Comparison of ENCODE assay signal across 11 cellular contexts in the genomic region with DNA sequence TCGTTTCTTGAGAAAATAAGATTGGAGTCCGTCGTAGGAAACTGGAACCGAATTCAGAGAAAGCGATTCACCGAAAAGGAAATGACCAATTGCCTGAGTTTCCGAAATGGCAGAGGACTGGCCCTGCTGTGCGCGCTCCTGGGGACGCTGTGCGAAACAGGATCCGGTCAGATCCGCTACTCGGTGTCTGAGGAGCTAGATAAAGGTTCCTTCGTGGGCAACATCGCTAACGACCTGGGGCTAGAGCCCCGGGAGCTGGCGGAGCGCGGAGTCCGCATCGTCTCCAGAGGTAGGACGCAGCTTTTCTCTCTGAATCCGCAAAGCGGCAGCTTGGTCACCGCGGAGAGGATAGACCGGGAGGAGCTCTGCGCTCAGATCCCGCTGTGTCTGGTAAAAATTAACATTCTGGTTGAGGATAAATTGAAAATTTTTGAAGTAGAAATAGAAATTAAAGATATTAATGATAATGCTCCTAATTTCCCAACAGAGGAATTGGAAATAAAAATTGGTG. TPM values are rescaled to one million over a fixed set of nuclear protein-coding genes. Genes with fewer than 3 reads are reported as not detected.
DNase-seq lines count a peak whose midpoint lies in the region; ATAC-seq and TF ChIP-seq lines count a peak whose summit lies in the region.
"Had no signal": no experiment of that assay in that cellular context is flagged by ENCODE, and none has a peak within 500 bp of the region (broad histone marks: within the 10 kb centered on the region; RNA-seq: fewer than 3 reads in every experiment).

No MANE protein-coding gene starts in this region.

- no peak for DNase-seq in activated T-cell treated with anti-CD3 and anti-CD28 coated beads, Interleukin-2, amount 50 U/mL, for 72 hours
- DNase-seq in activated T-cell treated with anti-CD3 and anti-CD28 coated beads, Interleukin-2, amount 50 U/mL, for 48 hours, result no peak
- no peak for DNase-seq in glutamatergic neuron
- DNase-seq in tibial artery, result no peak
- DNase-seq: activated naive CD4-positive, alpha-beta T cell treated with Interleukin-2 at 50 U/mL for 16 hours; C1 segment of cervical spinal cord; NCI-H1436 treated with DMSO at 0.1 percent for 48 hours; small intestine had no signal

- H3K9me3 Mint-ChIP-seq in activated T-cell treated with anti-CD3 and anti-CD28 coated beads, Interleukin-2, amount 50 U/mL, for 72 hours, result peaks cover 8 to 12% of the 10 kb centered on the region in 2 donors
- peaks cover 19% of the 10 kb centered on the region for H3K9me3 Mint-ChIP-seq in glutamatergic neuron (ENCODE audit: unreplicated experiment)

- H3K36me3 ChIP-seq in tibial artery, result peaks cover 0 to 36% (median 27%) of the 10 kb centered on the region in 3 donors
- H3K36me3 ChIP-seq: SJSA1 had no signal

- peak overlapping the region; percentile 5 to 28 for H3K4me3 ChIP-seq in tibial artery
- H3K4me3 ChIP-seq: SJSA1 had no signal

- H3K9me3 ChIP-seq in tibial artery, result peaks cover 6 to 99% (median 81%) of the 10 kb centered on the region in 3 donors

- ATAC-seq in activated T-cell treated with anti-CD3 and anti-CD28 coated beads, Interleukin-2, amount 50 U/mL, for 72 hours (replicated peaks in 1 of 2), result no peak
- no peak for ATAC-seq in HG03457 (IDR thresholded peaks at IDR 0.05; ENCODE audit: unreplicated experiment)
- ATAC-seq in HG03521 (IDR thresholded peaks at IDR 0.05; ENCODE audit: unreplicated experiment), result no peak

- no peaks in the 10 kb centered on the region for H3K4me1 Mint-ChIP-seq in activated T-cell treated with anti-CD3 and anti-CD28 coated beads, Interleukin-2, amount 50 U/mL, for 72 hours (ENCODE audit: low read depth)
- no peaks in the 10 kb centered on the region for H3K4me1 Mint-ChIP-seq in glutamatergic neuron (ENCODE audit: low read depth, unreplicated experiment)

- H3K4me1 ChIP-seq in tibial artery, result no peaks in the 10 kb centered on the region
- H3K4me1 ChIP-seq: SJSA1 had no signal

- H3K27ac Mint-ChIP-seq in activated T-cell treated with anti-CD3 and anti-CD28 coated beads, Interleukin-2, amount 50 U/mL, for 72 hours, result no peak overlapping the region
- peak overlapping the region; percentile 78 for H3K27ac Mint-ChIP-seq in glutamatergic neuron (ENCODE audit: unreplicated experiment)

- TF ChIP-seq CTCF in glutamatergic neuron (IDR thresholded peaks at IDR 0.05; ENCODE audit: partially characterized antibody, unreplicated experiment) (no peak), tibial artery (IDR thresholded peaks at IDR 0.05) (no peak)

- H3K27ac ChIP-seq in tibial artery, result no peak overlapping the region
- H3K27ac ChIP-seq: SJSA1 had no signal

- intact Hi-C loops in tibial artery (cut with DNase I; ENCODE audit: low total_unique reads), result no loop called here

- H3K4me3 Mint-ChIP-seq in activated T-cell treated with anti-CD3 and anti-CD28 coated beads, Interleukin-2, amount 50 U/mL, for 72 hours, result peak overlapping the region; percentile 72 to 78
- peak overlapping the region; percentile 81 for H3K4me3 Mint-ChIP-seq in glutamatergic neuron (ENCODE audit: unreplicated experiment)

- peaks cover 55% of the 10 kb centered on the region for H3K27me3 Mint-ChIP-seq in activated T-cell treated with anti-CD3 and anti-CD28 coated beads, Interleukin-2, amount 50 U/mL, for 72 hours (ENCODE audit: low read depth)
- peaks cover 1% of the 10 kb centered on the region for H3K27me3 Mint-ChIP-seq in glutamatergic neuron (ENCODE audit: unreplicated experiment)

- H3K36me3 Mint-ChIP-seq in activated T-cell treated with anti-CD3 and anti-CD28 coated beads, Interleukin-2, amount 50 U/mL, for 72 hours (ENCODE audit: insufficient read depth in 2 of 2), result peaks cover 19 to 38% of the 10 kb centered on the region in 2 donors
- H3K36me3 Mint-ChIP-seq in glutamatergic neuron (ENCODE audit: unreplicated experiment), result peaks cover 59% of the 10 kb centered on the region

- no peaks in the 10 kb centered on the region for H3K27me3 ChIP-seq in tibial artery
- H3K27me3 ChIP-seq: SJSA1 had no signal

RNA-seq across cellular contexts. Expression of gene PCDHGA3, which starts 0.4 kb away (rescaled TPM):
- under 1 TPM in 1 of 2 donors, not detected in 1; 0.12 TPM for total RNA-seq in activated T-cell treated with anti-CD3 and anti-CD28 coated beads, Interleukin-2, amount 50 U/mL, for 72 hours
- 10.4 TPM for total RNA-seq in glutamatergic neuron (ENCODE audit: unreplicated experiment)

RNA-seq across cellular contexts. Expression of gene PCDHGA2, which starts 5.4 kb away (rescaled TPM):
- under 1 TPM in 1 of 2 donors, not detected in 1; 0.07 TPM for total RNA-seq in activated T-cell treated with anti-CD3 and anti-CD28 coated beads, Interleukin-2, amount 50 U/mL, for 72 hours
- 3.0 TPM for total RNA-seq in glutamatergic neuron (ENCODE audit: unreplicated experiment)

RNA-seq across cellular contexts. Expression of gene PCDHGB1, which starts 5.9 kb away (rescaled TPM):
- under 1 TPM in 1 of 2 donors, not detected in 1; 0.19 TPM for total RNA-seq in activated T-cell treated with anti-CD3 and anti-CD28 coated beads, Interleukin-2, amount 50 U/mL, for 72 hours
- 9.6 TPM for total RNA-seq in glutamatergic neuron (ENCODE audit: unreplicated experiment)

RNA-seq across cellular contexts. Expression of gene PCDHGA4, which starts 10.8 kb away (rescaled TPM):
- under 1 TPM; 0.25 to 0.26 TPM for total RNA-seq in activated T-cell treated with anti-CD3 and anti-CD28 coated beads, Interleukin-2, amount 50 U/mL, for 72 hours
- 8.2 TPM for total RNA-seq in glutamatergic neuron (ENCODE audit: unreplicated experiment)

RNA-seq across cellular contexts. Expression of gene PCDHGA1, which starts 13.7 kb away (rescaled TPM):
- under 1 TPM; 0.05 TPM for total RNA-seq in activated T-cell treated with anti-CD3 and anti-CD28 coated beads, Interleukin-2, amount 50 U/mL, for 72 hours
- 4.6 TPM for total RNA-seq in glutamatergic neuron (ENCODE audit: unreplicated experiment)

Comparison
In these comparisons a context has a peak if more than half of its experiments do, and no peak if none do; other contexts are left out.
1. RNA of gene PCDHGA3, which starts 0.4 kb away (total RNA-seq): 10.4 TPM in glutamatergic neuron (single experiment); 0.12 TPM in activated T-cell treated with anti-CD3 and anti-CD28 coated beads, Interleukin-2, amount 50 U/mL, for 72 hours; every median in the first group is over 10 times any median in the second.